29 cellular contexts compared by ENCODE assay signal in the genomic region with DNA sequence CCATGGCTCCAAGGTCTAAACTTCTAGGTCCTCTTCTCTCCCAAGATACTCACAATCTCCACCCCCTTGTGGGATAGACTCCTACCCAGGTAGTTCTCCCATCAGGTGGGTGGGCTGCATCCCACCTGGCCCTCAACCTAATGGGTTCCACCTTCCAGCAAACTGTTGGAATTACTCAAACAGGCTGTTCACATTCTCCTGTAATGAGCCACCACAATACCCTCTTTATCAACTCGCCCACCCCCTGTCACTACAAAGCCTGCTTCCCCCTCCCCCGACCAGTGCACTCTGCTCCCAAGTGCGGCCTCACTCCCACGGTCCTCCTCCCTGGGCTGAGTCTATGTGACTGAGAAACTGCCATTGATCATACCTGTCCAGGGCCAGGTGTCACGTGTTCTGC. TPM values are rescaled to one million over a fixed set of nuclear protein-coding genes. Genes with fewer than 3 reads are reported as not detected.
"Had no signal": no experiment of that assay in that cellular context is flagged by ENCODE, and none has a peak within 500 bp of the region (broad histone marks: within the 10 kb centered on the region; RNA-seq: fewer than 3 reads in every experiment).

No MANE protein-coding gene starts in this region.

- H3K4me3 Mint-ChIP-seq: stimulated activated effector memory CD8-positive, alpha-beta T cell treated with anti-CD3 and anti-CD28 coated beads, Interleukin-12 subunit alpha, Interleukin-12 subunit beta, amount 100 ng/mL, for 72 hours; stimulated activated naive B cell treated with anti-CD40 and anti-IgM and Interleukin-4, amounts not matched to agents 10 μg/mL and 1 μg/mL and 100 μg/mL, for 72 hours; stimulated activated naive CD8-positive, alpha-beta T cell treated with anti-CD3 and anti-CD28 coated beads, Interleukin-15, amount 100 ng/mL, for 72 hours; stimulated activated naive CD8-positive, alpha-beta T cell treated with anti-CD3 and anti-CD28 coated beads, Interleukin-15, Interleukin-2, amounts not matched to agents 100 ng/mL and 50 ng/mL, for 24 hours; type B pancreatic cell had no signal

- H3K9me3 Mint-ChIP-seq: stimulated activated effector memory CD8-positive, alpha-beta T cell treated with anti-CD3 and anti-CD28 coated beads, Interleukin-12 subunit alpha, Interleukin-12 subunit beta, amount 100 ng/mL, for 72 hours; stimulated activated naive CD8-positive, alpha-beta T cell treated with anti-CD3 and anti-CD28 coated beads, Interleukin-15, amount 100 ng/mL, for 72 hours; stimulated activated naive CD8-positive, alpha-beta T cell treated with anti-CD3 and anti-CD28 coated beads, Interleukin-15, Interleukin-2, amounts not matched to agents 100 ng/mL and 50 ng/mL, for 24 hours; type B pancreatic cell had no signal

- H3K9me3 ChIP-seq: stomach, suprapubic skin, testis, thoracic aorta, thyroid gland, tibial artery, tibial nerve, transverse colon, upper lobe of left lung, upper lobe of right lung, uterus, vagina had no signal

- H3K4me3 ChIP-seq: stomach, suprapubic skin, testis, thoracic aorta, thyroid gland, tibial artery, tibial nerve, transverse colon, upper lobe of left lung, upper lobe of right lung, uterus, vagina had no signal

- H3K4me1 Mint-ChIP-seq: stimulated activated effector memory CD8-positive, alpha-beta T cell treated with anti-CD3 and anti-CD28 coated beads, Interleukin-12 subunit alpha, Interleukin-12 subunit beta, amount 100 ng/mL, for 72 hours; stimulated activated naive B cell treated with anti-CD40 and anti-IgM and Interleukin-4, amounts not matched to agents 10 μg/mL and 1 μg/mL and 100 μg/mL, for 72 hours; stimulated activated naive CD8-positive, alpha-beta T cell treated with anti-CD3 and anti-CD28 coated beads, Interleukin-15, amount 100 ng/mL, for 72 hours had no signal

- H3K27ac Mint-ChIP-seq: stimulated activated effector memory CD8-positive, alpha-beta T cell treated with anti-CD3 and anti-CD28 coated beads, Interleukin-12 subunit alpha, Interleukin-12 subunit beta, amount 100 ng/mL, for 72 hours; stimulated activated naive B cell treated with anti-CD40 and anti-IgM and Interleukin-4, amounts not matched to agents 10 μg/mL and 1 μg/mL and 100 μg/mL, for 72 hours; stimulated activated naive CD8-positive, alpha-beta T cell treated with anti-CD3 and anti-CD28 coated beads, Interleukin-15, amount 100 ng/mL, for 72 hours; stimulated activated naive CD8-positive, alpha-beta T cell treated with anti-CD3 and anti-CD28 coated beads, Interleukin-15, Interleukin-2, amounts not matched to agents 100 ng/mL and 50 ng/mL, for 24 hours; type B pancreatic cell had no signal

- H3K36me3 ChIP-seq: stomach, suprapubic skin, thoracic aorta, thyroid gland, tibial artery, tibial nerve, transverse colon, upper lobe of left lung, upper lobe of right lung, uterus, vagina had no signal

- H3K27ac ChIP-seq: stomach, suprapubic skin, testis, thoracic aorta, thyroid gland, tibial artery, tibial nerve, transverse colon, upper lobe of left lung, upper lobe of right lung, uterus, vagina had no signal

- DNase-seq: stimulated activated CD4-positive, alpha-beta T cell treated with anti-CD3 and anti-CD28 coated beads, Interleukin-2, amount 100 ng/mL, for 48 hours; stimulated activated CD4-positive, alpha-beta T cell treated with anti-CD3 and anti-CD28 coated beads, Interleukin-4, amount 100 ng/mL, for 1 hour; stimulated activated CD4-positive, alpha-beta T cell treated with anti-CD3 and anti-CD28 coated beads, Interleukin-4, amount 100 ng/mL, for 24 hours; stimulated activated CD4-positive, alpha-beta T cell treated with anti-CD3 and anti-CD28 coated beads, Interleukin-4, amount 100 ng/mL, for 4 hours; stimulated activated CD8-positive, alpha-beta memory T cell treated with anti-CD3 and anti-CD28 coated beads, Interleukin-4, amount 100 ng/mL, for 48 hours; stimulated activated naive B cell treated with anti-CD40 and anti-IgM and Interleukin-4, amounts not matched to agents 10 μg/mL and 1 μg/mL and 100 μg/mL, for 72 hours; stimulated activated naive CD4-positive, alpha-beta T cell; stimulated activated naive CD4-positive, alpha-beta T cell treated with Interleukin-2 at 50 U/mL for 16 hours; stimulated activated naive CD8-positive, alpha-beta T cell treated with anti-CD3 and anti-CD28 coated beads, Interleukin-15, amount 100 ng/mL, for 72 hours; stimulated activated naive CD8-positive, alpha-beta T cell treated with anti-CD3 and anti-CD28 coated beads, Interleukin-15, Interleukin-2, amounts not matched to agents 100 U/mL and 50 U/mL, for 24 hours; stomach; testis; thyroid gland; tibial artery; transverse colon; trophoblast cell; upper lobe of left lung; upper lobe of right lung; uterus had no signal

- H3K4me1 ChIP-seq: stomach, suprapubic skin, testis, thyroid gland, tibial artery, tibial nerve, transverse colon, upper lobe of right lung, uterus, vagina had no signal

- ATAC-seq: stimulated activated effector memory CD8-positive, alpha-beta T cell treated with anti-CD3 and anti-CD28 coated beads, Interleukin-12 subunit alpha, Interleukin-12 subunit beta, amount 100 ng/mL, for 72 hours; stimulated activated naive B cell treated with anti-CD40 and anti-IgM and Interleukin-4, amounts not matched to agents 10 μg/mL and 1 μg/mL and 100 μg/mL, for 72 hours; stimulated activated naive CD8-positive, alpha-beta T cell treated with anti-CD3 and anti-CD28 coated beads, Interleukin-15, amount 100 ng/mL, for 72 hours; stimulated activated naive CD8-positive, alpha-beta T cell treated with anti-CD3 and anti-CD28 coated beads, Interleukin-15, Interleukin-2, amounts not matched to agents 100 U/mL and 50 U/mL, for 24 hours; upper lobe of right lung had no signal

- H3K36me3 Mint-ChIP-seq: stimulated activated naive B cell treated with anti-CD40 and anti-IgM and Interleukin-4, amounts not matched to agents 10 μg/mL and 1 μg/mL and 100 μg/mL, for 72 hours; type B pancreatic cell had no signal

RNA-seq across cellular contexts. Expression of a gene that starts 10.4 kb away (rescaled TPM):
- total RNA-seq: stomach, subcutaneous adipose tissue, suprapubic skin, thoracic aorta, tibial nerve, transverse colon, upper lobe of left lung, upper lobe of right lung, ureter, urinary bladder, uterus, vagina had no signal
